ENCODE assay signal across 8 cellular contexts in the genomic region with DNA sequence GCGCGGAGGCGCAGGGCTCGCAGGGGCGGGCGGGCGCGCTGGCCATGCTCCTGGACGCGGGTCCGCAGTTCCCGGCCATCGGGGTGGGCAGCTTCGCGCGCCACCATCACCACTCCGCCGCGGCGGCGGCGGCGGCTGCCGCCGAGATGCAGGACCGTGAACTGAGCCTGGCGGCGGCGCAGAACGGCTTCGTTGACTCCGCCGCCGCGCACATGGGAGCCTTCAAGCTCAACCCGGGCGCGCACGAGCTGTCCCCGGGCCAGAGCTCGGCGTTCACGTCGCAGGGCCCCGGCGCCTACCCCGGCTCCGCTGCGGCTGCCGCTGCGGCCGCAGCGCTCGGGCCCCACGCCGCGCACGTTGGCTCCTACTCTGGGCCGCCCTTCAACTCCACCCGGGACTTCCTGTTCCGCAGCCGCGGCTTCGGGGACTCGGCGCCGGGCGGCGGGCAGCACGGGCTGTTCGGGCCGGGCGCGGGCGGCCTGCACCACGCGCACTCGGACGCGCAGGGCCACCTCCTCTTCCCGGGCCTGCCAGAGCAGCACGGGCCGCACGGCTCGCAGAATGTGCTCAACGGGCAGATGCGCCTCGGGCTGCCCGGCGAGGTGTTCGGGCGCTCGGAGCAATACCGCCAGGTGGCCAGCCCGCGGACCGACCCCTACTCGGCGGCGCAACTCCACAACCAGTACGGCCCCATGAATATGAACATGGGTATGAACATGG. TPM values are rescaled to one million over a fixed set of nuclear protein-coding genes. Genes with fewer than 3 reads are reported as not detected.
DNase-seq lines count a peak whose midpoint lies in the region; ATAC-seq and TF ChIP-seq lines count a peak whose summit lies in the region.

No MANE protein-coding gene starts in this region.

- in situ Hi-C loops in HAP-1 (cut with MboI; ENCODE audit: low sequenced_read_pairs) = loop anchor here (10.0 kb wide), 1 partner anchor 253 kb away; no protein-coding TSS in a partner anchor

- TF ChIP-seq CTCF in psoas muscle (IDR thresholded peaks at IDR 0.05) = no peak

- H3K9me3 ChIP-seq in HAP-1 (no peaks in the 10 kb centered on the region), esophagus (ENCODE audit: control insufficient read depth in 2 of 2, insufficient read depth in 1 of 2, low read depth in 1 of 2, low read length in 1 of 2) (peaks cover 3 to 16% of the 10 kb centered on the region in 2 donors), psoas muscle (no peaks in the 10 kb centered on the region)

- H3K27ac ChIP-seq in esophagus (ENCODE audit: low read depth in 2 of 2, low read length in 1 of 2) (no peak overlapping the region), psoas muscle (no peak overlapping the region)

- peak in 1 of 2 experiments; percentile 52 for DNase-seq in HAP-1 (ENCODE audit: low spot score in 2 of 2)
- DNase-seq in RPMI7951 (ENCODE audit: low read depth) = peak; percentile 35
- no peak for DNase-seq in psoas muscle
- DNase-seq in NCI-H774 (lab: John Stamatoyannopoulos, UW) = no peak
- no peak for DNase-seq in globus pallidus (ENCODE audit: low spot score)
- DNase-seq in T1000 (lab: John Stamatoyannopoulos, UW) = no peak
- DNase-seq in stimulated activated CD4-positive, alpha-beta T cell treated with anti-CD3 and anti-CD28 coated beads, Interleukin-4, amount 100 ng/mL, for 4 hours = no peak

- H3K4me3 ChIP-seq in HAP-1 (peak overlapping the region; percentile 47), esophagus (ENCODE audit: low read depth in 1 of 2, low read length in 2 of 2) (peak overlapping the region; percentile 43 to 66), psoas muscle (peak overlapping the region; percentile 70)

- H3K36me3 ChIP-seq in HAP-1 (replicated peaks) (no peaks in the 10 kb centered on the region), esophagus (ENCODE audit: control insufficient read depth in 2 of 2, insufficient read depth in 2 of 2, low read length in 1 of 2) (no peaks in the 10 kb centered on the region), psoas muscle (ENCODE audit: insufficient read depth in 1 of 2, low read depth in 1 of 2) (no peaks in the 10 kb centered on the region)

- peaks cover 13% of the 10 kb centered on the region for H3K4me1 ChIP-seq in HAP-1
- peaks cover 2 to 18% of the 10 kb centered on the region in 2 donors for H3K4me1 ChIP-seq in esophagus (ENCODE audit: control insufficient read depth in 2 of 2, insufficient read depth in 2 of 2, low read length in 1 of 2)
- H3K4me1 ChIP-seq in psoas muscle = peaks cover 11% of the 10 kb centered on the region

- intact Hi-C loops in psoas muscle (cut with DNase I) = no loop called here

- peak in 1 of 4 donors; percentile 23 for ATAC-seq in psoas muscle

- WGBS in esophagus, 2 donors = 3% methylated on average over 73 to 101 of the region's 101 CpGs
- 1% methylated on average over 83 to 101 of the region's 101 CpGs for WGBS in psoas muscle, 3 donors

- peaks cover 24% of the 10 kb centered on the region for H3K27me3 ChIP-seq in HAP-1 (ENCODE audit: low read depth)
- H3K27me3 ChIP-seq in esophagus (ENCODE audit: control insufficient read depth in 1 of 2, insufficient read depth in 2 of 2, low read length in 2 of 2) = peaks cover 0 to 79% of the 10 kb centered on the region in 2 donors
- peaks cover 0 to 98% (median 70%) of the 10 kb centered on the region in 3 donors for H3K27me3 ChIP-seq in psoas muscle (ENCODE audit: insufficient read depth in 3 of 3, low read length in 2 of 3)

RNA-seq across cellular contexts. Expression of gene ZIC2, which starts 0.6 kb away (rescaled TPM):
- total RNA-seq in RPMI7951 (2014; rRNA removed; shearing (Covaris generic)) = 0.12 TPM in 1 of 2 replicates, not detected in the other
- under 1 TPM; 0.04 to 0.11 TPM for polyA plus RNA-seq in esophagus
- total RNA-seq in psoas muscle = not detected
- polyA plus RNA-seq in psoas muscle = under 1 TPM in 2 of 3 donors, not detected in 1; 0.01 to 0.06 TPM

RNA-seq across cellular contexts. Expression of gene ZIC5, which starts 10.6 kb away (rescaled TPM):
- not detected in 2 replicates for total RNA-seq in RPMI7951 (2014; rRNA removed; shearing (Covaris generic))
- polyA plus RNA-seq in esophagus = not detected
- total RNA-seq in psoas muscle = not detected
- polyA plus RNA-seq in psoas muscle = not detected
